ENCODE assay signal across 8 cellular contexts in genomic region chr6:28838634-28839442, GRCh38.
DNase-seq lines count a peak whose midpoint lies in the region; ATAC-seq and TF ChIP-seq lines count a peak whose summit lies in the region.

No MANE protein-coding gene starts in this region.

- H3K4me3 ChIP-seq in liver (ENCODE audit: low read depth in 1 of 3, low read length in 3 of 3) = peak overlapping the region; percentile 63 to 96 (median 81)

- under 1% methylated on average over 43 of the region's 43 CpGs for WGBS in liver

- H3K36me3 ChIP-seq in liver (ENCODE audit: control insufficient read depth in 4 of 4, insufficient read depth in 3 of 4, low read depth in 1 of 4, low read length in 3 of 4) = no peaks in the 10 kb centered on the region

- peaks cover 0 to 14% (median 11%) of the 10 kb centered on the region in 4 donors for H3K4me1 ChIP-seq in liver (ENCODE audit: control insufficient read depth in 4 of 4, insufficient read depth in 4 of 4, low read length in 3 of 4)

- no peaks in the 10 kb centered on the region for H3K9me3 ChIP-seq in liver (ENCODE audit: control insufficient read depth in 4 of 4, low read length in 3 of 4)

- peak overlapping the region; percentile 79 to 85 for H3K9ac ChIP-seq in liver (ENCODE audit: low read depth in 1 of 2, low read length in 2 of 2)

- DNase-seq in Ammon's horn (ENCODE audit: low spot score) (peak; percentile 89), GM19240 (ENCODE audit: insufficient read length, low spot score) (peak; percentile 54), NCI-H748 (lab: John Stamatoyannopoulos, UW; ENCODE audit: unreplicated experiment) (peak; percentile 96), dermis blood vessel endothelial cell (peak; percentile 88)
- DNase-seq in activated CD4-positive, alpha-beta T cell treated with anti-CD3 and anti-CD28 coated beads, Interleukin-2, amount 50 U/mL, for 1 hour = peak; percentile 80
- peak; percentile 91 to 93 for DNase-seq in stimulated activated CD4-positive, alpha-beta T cell treated with anti-CD3 and anti-CD28 coated beads, Interleukin-2, amount 100 ng/mL, for 24 hours

- TF ChIP-seq RAD21 in liver (IDR thresholded peaks at IDR 0.05) = peak; percentile 28 to 66

- H3K27me3 ChIP-seq in liver (ENCODE audit: control insufficient read depth in 4 of 4, insufficient read depth in 4 of 4, low read length in 3 of 4) = peaks cover 0 to 8% (median 2%) of the 10 kb centered on the region in 4 donors

- peak overlapping the region; percentile 76 to 84 for H3K27ac ChIP-seq in liver (ENCODE audit: low read depth in 1 of 2, low read length in 2 of 2)

- TF ChIP-seq CTCF in liver (IDR thresholded peaks at IDR 0.05; ENCODE audit: low read depth, low read length, missing input control) = peak; percentile 42

- peak; percentile 61 for ATAC-seq in HG03520 (IDR thresholded peaks at IDR 0.05; ENCODE audit: unreplicated experiment)

TF ChIP-seq in liver, 16 proteins besides CTCF, POLR2A, EP300 and RAD21:
- TF ChIP-seq, protein P1, sequence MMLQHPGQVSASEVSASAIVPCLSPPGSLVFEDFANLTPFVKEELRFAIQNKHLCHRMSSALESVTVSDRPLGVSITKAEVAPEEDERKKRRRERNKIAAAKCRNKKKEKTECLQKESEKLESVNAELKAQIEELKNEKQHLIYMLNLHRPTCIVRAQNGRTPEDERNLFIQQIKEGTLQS (IDR thresholded peaks at IDR 0.05) = no peak
- TF ChIP-seq RXRA (IDR thresholded peaks at IDR 0.05) (no peak), HNF4G (IDR thresholded peaks at IDR 0.05) (no peak), SP1 (IDR thresholded peaks at IDR 0.05) (no peak), EGR1 (IDR thresholded peaks at IDR 0.05; ENCODE audit: low read depth in 2 of 2) (no peak), JUND (IDR thresholded peaks at IDR 0.05) (no peak), FOXA1 (IDR thresholded peaks at IDR 0.05) (no peak), HNF4A (conservative IDR thresholded peaks at IDR 0.05) (no peak), NR2F2 (IDR thresholded peaks at IDR 0.05) (no peak), REST (IDR thresholded peaks at IDR 0.05) (no peak), GABPA (IDR thresholded peaks at IDR 0.05 in 1 of 2, conservative IDR thresholded peaks at IDR 0.05 in 1 of 2) (no peak), YY1 (IDR thresholded peaks at IDR 0.05) (no peak)
- TF ChIP-seq, protein P2, sequence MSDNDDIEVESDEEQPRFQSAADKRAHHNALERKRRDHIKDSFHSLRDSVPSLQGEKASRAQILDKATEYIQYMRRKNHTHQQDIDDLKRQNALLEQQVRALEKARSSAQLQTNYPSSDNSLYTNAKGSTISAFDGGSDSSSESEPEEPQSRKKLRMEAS (IDR thresholded peaks at IDR 0.05) = no peak

Comparison
In these comparisons a context has a peak if more than half of its experiments do, and no peak if none do; other contexts are left out.
1. Peak in every context shown above with its lines: DNase-seq, ATAC-seq, H3K4me3 ChIP-seq and H3K27ac ChIP-seq.